8 cellular contexts compared by ENCODE assay signal in genomic region chr5:128674837-128675446, GRCh38.
DNase-seq lines count a peak whose midpoint lies in the region; ATAC-seq and TF ChIP-seq lines count a peak whose summit lies in the region.

No MANE protein-coding gene starts in this region.

- H3K27me3 Mint-ChIP-seq in activated CD4-positive, alpha-beta T cell treated with anti-CD3 and anti-CD28 coated beads for 36 hours = peaks cover 9% of the 10 kb centered on the region
- H3K27me3 Mint-ChIP-seq in endothelial cell (ENCODE audit: unreplicated experiment) = peaks cover 2% of the 10 kb centered on the region
- H3K27me3 Mint-ChIP-seq in progenitor cell of endocrine pancreas = no peaks in the 10 kb centered on the region

- ATAC-seq in activated CD4-positive, alpha-beta T cell treated with anti-CD3 and anti-CD28 coated beads for 36 hours = peak; percentile 58
- peak; percentile 90 for ATAC-seq in GM21619 (IDR thresholded peaks at IDR 0.05; ENCODE audit: unreplicated experiment)

- TF ChIP-seq CTCF in endothelial cell (IDR thresholded peaks at IDR 0.05; ENCODE audit: unreplicated experiment) = peak; percentile 64
- peak; percentile 59 for TF ChIP-seq CTCF in progenitor cell of endocrine pancreas (IDR thresholded peaks at IDR 0.05; ENCODE audit: unreplicated experiment)

- peaks cover 3% of the 10 kb centered on the region for H3K9me3 Mint-ChIP-seq in activated CD4-positive, alpha-beta T cell treated with anti-CD3 and anti-CD28 coated beads for 36 hours (ENCODE audit: low read depth)
- H3K9me3 Mint-ChIP-seq in endothelial cell (ENCODE audit: unreplicated experiment) (no peaks in the 10 kb centered on the region), progenitor cell of endocrine pancreas (ENCODE audit: low read depth) (peaks cover 5% of the 10 kb centered on the region)

- H3K4me1 Mint-ChIP-seq in activated CD4-positive, alpha-beta T cell treated with anti-CD3 and anti-CD28 coated beads for 36 hours = no peaks in the 10 kb centered on the region
- H3K4me1 Mint-ChIP-seq in endothelial cell (ENCODE audit: unreplicated experiment) (peaks cover 3% of the 10 kb centered on the region), progenitor cell of endocrine pancreas (ENCODE audit: low read depth) (peaks cover 12% of the 10 kb centered on the region)

- H3K4me3 Mint-ChIP-seq in activated CD4-positive, alpha-beta T cell treated with anti-CD3 and anti-CD28 coated beads for 36 hours = no peak overlapping the region
- H3K4me3 Mint-ChIP-seq in endothelial cell (ENCODE audit: unreplicated experiment) = no peak overlapping the region
- no peak overlapping the region for H3K4me3 Mint-ChIP-seq in progenitor cell of endocrine pancreas (ENCODE audit: low read depth)

- POLR2A ChIA-PET in activated CD4-positive, alpha-beta T cell treated with anti-CD3 and anti-CD28 coated beads for 36 hours (lab: Charles Lee) = no interaction called here

- intact Hi-C loops in activated CD4-positive, alpha-beta T cell treated with anti-CD3 and anti-CD28 coated beads for 36 hours (cut with DNase I, micrococcal nuclease) = loop anchor here (1.0 to 10.0 kb wide), 4 partner anchors 462 to 1111 kb away; no protein-coding TSS in a partner anchor

- DNase-seq in activated CD4-positive, alpha-beta T cell treated with anti-CD3 and anti-CD28 coated beads for 36 hours = peak; percentile 67
- no peak for DNase-seq in activated CD4-positive, alpha-beta T cell treated with anti-CD3 and anti-CD28 coated beads for 1 hour
- DNase-seq in HS-5 (ENCODE audit: low read depth) (peak; percentile 46), SW480 (ENCODE audit: low spot score) (peak; percentile 39), endothelial cell (ENCODE audit: low spot score) (peak; percentile 60), progenitor cell of endocrine pancreas (ENCODE audit: low spot score, unreplicated experiment) (peak; percentile 15)
- DNase-seq in effector CD4-positive, alpha-beta T cell = no peak

- CTCF ChIA-PET in activated CD4-positive, alpha-beta T cell treated with anti-CD3 and anti-CD28 coated beads for 36 hours (lab: Charles Lee) = interaction anchor here (0.6 to 3.4 kb wide), 4 partner anchors 13 to 1537 kb away, joined by 3 to 19 read pairs (median 3); no protein-coding TSS in a partner anchor

- H3K27ac Mint-ChIP-seq in activated CD4-positive, alpha-beta T cell treated with anti-CD3 and anti-CD28 coated beads for 36 hours = no peak overlapping the region
- H3K27ac Mint-ChIP-seq in endothelial cell (ENCODE audit: unreplicated experiment) = no peak overlapping the region
- H3K27ac Mint-ChIP-seq in progenitor cell of endocrine pancreas = no peak overlapping the region

- H3K36me3 Mint-ChIP-seq in activated CD4-positive, alpha-beta T cell treated with anti-CD3 and anti-CD28 coated beads for 36 hours (ENCODE audit: low read depth) = no peaks in the 10 kb centered on the region
- no peaks in the 10 kb centered on the region for H3K36me3 Mint-ChIP-seq in endothelial cell (ENCODE audit: low read depth, unreplicated experiment)
- no peaks in the 10 kb centered on the region for H3K36me3 Mint-ChIP-seq in progenitor cell of endocrine pancreas (ENCODE audit: insufficient read depth)

Comparison
In these comparisons a context has a peak if more than half of its experiments do, and no peak if none do; other contexts are left out.
1. DNase-seq: peak in activated CD4-positive, alpha-beta T cell treated with anti-CD3 and anti-CD28 coated beads for 36 hours (single experiment), HS-5 (single experiment), SW480 (single experiment), endothelial cell (single experiment) and progenitor cell of endocrine pancreas (single experiment); none in activated CD4-positive, alpha-beta T cell treated with anti-CD3 and anti-CD28 coated beads for 1 hour (single experiment) and effector CD4-positive, alpha-beta T cell (single experiment).